Comparison of ENCODE assay signal across 7 cellular contexts in genomic region chr6:126093108-126093507, GRCh38.
"Had no signal": no experiment of that assay in that cellular context is flagged by ENCODE, and none has a peak within 500 bp of the region (broad histone marks: within the 10 kb centered on the region; RNA-seq: fewer than 3 reads in every experiment).

No MANE protein-coding gene starts in this region.

- H3K27ac ChIP-seq: HL-60 had no signal

- H3K4me1 Mint-ChIP-seq: IgD-negative memory B cell had no signal

- H3K27me3 Mint-ChIP-seq: IgD-negative memory B cell had no signal

- DNase-seq: IMR-90, KBM-7, KG1 had no signal

- H3K27ac Mint-ChIP-seq: IgD-negative memory B cell had no signal

- H3K4me3 ChIP-seq: K562 had no signal

- H3K9me3 Mint-ChIP-seq: IgD-negative memory B cell had no signal

- ATAC-seq: HepG2, K562 had no signal

- FAIRE-seq: HepG2 had no signal

- H3K4me3 Mint-ChIP-seq: IgD-negative memory B cell had no signal
